Comparison of ENCODE assay signal across 19 cellular contexts in the genomic region with DNA sequence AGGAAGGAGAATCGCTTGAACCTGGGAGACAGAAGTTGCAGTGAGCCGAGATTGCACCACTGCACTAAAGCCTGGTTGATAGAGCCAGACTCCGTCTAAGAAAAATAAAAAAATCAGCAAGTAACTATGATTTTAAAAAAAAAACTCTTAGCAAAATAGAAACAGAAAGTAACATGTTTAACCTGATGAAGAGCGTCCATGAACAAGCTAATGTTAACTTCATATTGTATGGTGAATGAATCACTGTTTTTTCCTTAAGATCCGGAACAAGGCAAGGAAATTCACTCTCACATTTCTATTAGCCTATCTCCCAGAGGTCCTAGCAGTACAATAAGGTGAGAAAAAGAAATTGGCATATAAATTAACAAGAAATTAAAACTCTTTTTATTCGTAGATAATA.
DNase-seq lines count a peak whose midpoint lies in the region; ATAC-seq and TF ChIP-seq lines count a peak whose summit lies in the region.
"Had no signal": no experiment of that assay in that cellular context is flagged by ENCODE, and none has a peak within 500 bp of the region (broad histone marks: within the 10 kb centered on the region; RNA-seq: fewer than 3 reads in every experiment).

No MANE protein-coding gene starts in this region.

- BruUV-seq in OCI-LY7 (replicated peaks; lab: Mats Ljungman, UMichigan) = no TSS peak

- H3K4me3 ChIP-seq in CD8-positive, alpha-beta memory T cell (ENCODE audit: low read length) = no peak overlapping the region
- peak overlapping the region in 2 of 4 donors; percentile 2 to 14 for H3K4me3 ChIP-seq in gastrocnemius medialis
- H3K4me3 ChIP-seq in OCI-LY7 (ENCODE audit: low read depth, low read length, poor library complexity, severe bottlenecking) = no peak overlapping the region
- H3K4me3 ChIP-seq: HAP-1 had no signal

- H3K9me2 ChIP-seq in OCI-LY7 (ENCODE audit: insufficient read depth, low read length) = no peaks in the 10 kb centered on the region

- no peak overlapping the region for H3K27ac Mint-ChIP-seq in activated CD8-positive, alpha-beta T cell treated with anti-CD3 and anti-CD28 coated beads for 36 hours
- H3K27ac Mint-ChIP-seq in activated CD8-positive, alpha-beta T cell treated with anti-CD3 and anti-CD28 coated beads, Interleukin-2, amount 10 ng/mL, durations not matched to agents 7 days and 5 days = no peak overlapping the region
- H3K27ac Mint-ChIP-seq in CD8-positive, alpha-beta memory T cell = peak overlapping the region in 7 of 8 donors; percentile 1 to 80 (median 52)
- peak overlapping the region; percentile 61 to 82 for H3K27ac Mint-ChIP-seq in effector memory CD8-positive, alpha-beta T cell
- H3K27ac Mint-ChIP-seq in activated naive CD4-positive, alpha-beta T cell treated with anti-CD3 and anti-CD28 coated beads, Interleukin-2, amount 10 ng/mL, durations not matched to agents 7 days and 5 days = no peak overlapping the region

- no peaks in the 10 kb centered on the region for H3K27me3 Mint-ChIP-seq in activated CD8-positive, alpha-beta T cell treated with anti-CD3 and anti-CD28 coated beads for 36 hours
- no peaks in the 10 kb centered on the region for H3K27me3 Mint-ChIP-seq in activated CD8-positive, alpha-beta T cell treated with anti-CD3 and anti-CD28 coated beads, Interleukin-2, amount 10 ng/mL, durations not matched to agents 7 days and 5 days (ENCODE audit: low read depth)
- H3K27me3 Mint-ChIP-seq in CD8-positive, alpha-beta memory T cell = no peaks in the 10 kb centered on the region
- H3K27me3 Mint-ChIP-seq in effector memory CD8-positive, alpha-beta T cell = no peaks in the 10 kb centered on the region
- H3K27me3 Mint-ChIP-seq in activated naive CD4-positive, alpha-beta T cell treated with anti-CD3 and anti-CD28 coated beads, Interleukin-2, amount 10 ng/mL, durations not matched to agents 7 days and 5 days = no peaks in the 10 kb centered on the region

- no peak overlapping the region for H3K4me3 Mint-ChIP-seq in activated CD8-positive, alpha-beta T cell treated with anti-CD3 and anti-CD28 coated beads for 36 hours
- H3K4me3 Mint-ChIP-seq in activated CD8-positive, alpha-beta T cell treated with anti-CD3 and anti-CD28 coated beads, Interleukin-2, amount 10 ng/mL, durations not matched to agents 7 days and 5 days = no peak overlapping the region
- peak overlapping the region; percentile 17 to 84 (median 62) for H3K4me3 Mint-ChIP-seq in CD8-positive, alpha-beta memory T cell
- peak overlapping the region; percentile 49 to 71 for H3K4me3 Mint-ChIP-seq in effector memory CD8-positive, alpha-beta T cell
- H3K4me3 Mint-ChIP-seq in activated naive CD4-positive, alpha-beta T cell treated with anti-CD3 and anti-CD28 coated beads, Interleukin-2, amount 10 ng/mL, durations not matched to agents 7 days and 5 days = no peak overlapping the region

- H4K20me1 ChIP-seq in OCI-LY7 (ENCODE audit: insufficient read depth, low read length) = no peaks in the 10 kb centered on the region

- TF ChIP-seq CTCF in activated CD8-positive, alpha-beta T cell treated with anti-CD3 and anti-CD28 coated beads for 36 hours (IDR thresholded peaks at IDR 0.05) = no peak
- no peak for TF ChIP-seq CTCF in gastrocnemius medialis (IDR thresholded peaks at IDR 0.05 in 4 of 5, conservative IDR thresholded peaks at IDR 0.05 in 1 of 5)
- TF ChIP-seq CTCF in GM13977 (IDR thresholded peaks at IDR 0.05; ENCODE audit: extremely low read depth, insufficient read depth, missing control alignments) = no peak
- no peak for TF ChIP-seq CTCF in OCI-LY7 (conservative IDR thresholded peaks at IDR 0.05; ENCODE audit: low read length)

- peaks cover 54% of the 10 kb centered on the region for H3K36me3 Mint-ChIP-seq in activated CD8-positive, alpha-beta T cell treated with anti-CD3 and anti-CD28 coated beads for 36 hours (ENCODE audit: low read depth)
- H3K36me3 Mint-ChIP-seq in activated CD8-positive, alpha-beta T cell treated with anti-CD3 and anti-CD28 coated beads, Interleukin-2, amount 10 ng/mL, durations not matched to agents 7 days and 5 days (ENCODE audit: low read depth) = peaks cover 46% of the 10 kb centered on the region
- peaks cover 22 to 43% (median 37%) of the 10 kb centered on the region in 3 donors for H3K36me3 Mint-ChIP-seq in CD8-positive, alpha-beta memory T cell
- H3K36me3 Mint-ChIP-seq in effector memory CD8-positive, alpha-beta T cell (ENCODE audit: insufficient read depth) = peaks cover 10% of the 10 kb centered on the region
- peaks cover 42% of the 10 kb centered on the region for H3K36me3 Mint-ChIP-seq in activated naive CD4-positive, alpha-beta T cell treated with anti-CD3 and anti-CD28 coated beads, Interleukin-2, amount 10 ng/mL, durations not matched to agents 7 days and 5 days

- POLR2A ChIA-PET in activated CD8-positive, alpha-beta T cell treated with anti-CD3 and anti-CD28 coated beads for 36 hours (lab: Charles Lee) = interaction anchor here (0.6 kb wide), 1 partner anchor 34 kb away, joined by 4 read pairs; no protein-coding TSS in a partner anchor
- POLR2A ChIA-PET in activated CD8-positive, alpha-beta T cell treated with anti-CD3 and anti-CD28 coated beads, Interleukin-2, amount 10 ng/mL, durations not matched to agents 7 days and 5 days (lab: Charles Lee) = no interaction called here
- POLR2A ChIA-PET in CD8-positive, alpha-beta memory T cell (lab: Charles Lee) = no interaction called here
- POLR2A ChIA-PET in OCI-LY7 (lab: Charles Lee) = no interaction called here

- peaks cover 41% of the 10 kb centered on the region; the same call in 1 of the 2 replicates for H3K79me2 ChIP-seq in OCI-LY7 (ENCODE audit: insufficient read depth, low read depth, low read length)

- CTCF ChIA-PET in activated CD8-positive, alpha-beta T cell treated with anti-CD3 and anti-CD28 coated beads for 36 hours (lab: Charles Lee) = no interaction called here
- CTCF ChIA-PET in activated CD8-positive, alpha-beta T cell treated with anti-CD3 and anti-CD28 coated beads, Interleukin-2, amount 10 ng/mL, durations not matched to agents 7 days and 5 days (lab: Charles Lee) = interaction anchor here (0.6 kb wide), 1 partner anchor 79 kb away, joined by 3 read pairs; no protein-coding TSS in a partner anchor
- CTCF ChIA-PET in CD8-positive, alpha-beta memory T cell (lab: Charles Lee) = no interaction called here
- CTCF ChIA-PET in activated naive CD4-positive, alpha-beta T cell treated with anti-CD3 and anti-CD28 coated beads, Interleukin-2, amount 10 ng/mL, durations not matched to agents 7 days and 5 days (lab: Charles Lee) = no interaction called here
- CTCF ChIA-PET in OCI-LY7 (lab: Charles Lee; ENCODE audit: unreplicated experiment) = no interaction called here

- intact Hi-C loops in activated CD8-positive, alpha-beta T cell treated with anti-CD3 and anti-CD28 coated beads for 36 hours (cut with micrococcal nuclease) = no loop called here
- intact Hi-C loops in gastrocnemius medialis (cut with DNase I; ENCODE audit: low total_unique reads) = loop anchor here (5.0 kb wide), 1 partner anchor 68 kb away; a partner anchor contains a TSS
- intact Hi-C loops in OCI-LY7 (cut with micrococcal nuclease; ENCODE audit: unreplicated experiment) = no loop called here

- H3K4me1 ChIP-seq in CD8-positive, alpha-beta memory T cell (ENCODE audit: insufficient read depth, low read length) = peaks cover 6% of the 10 kb centered on the region
- peaks cover 18 to 35% of the 10 kb centered on the region in 2 donors for H3K4me1 ChIP-seq in gastrocnemius medialis
- H3K4me1 ChIP-seq in OCI-LY7 (ENCODE audit: insufficient read depth, low read length, poor library complexity, severe bottlenecking) = no peaks in the 10 kb centered on the region
- H3K4me1 ChIP-seq: HAP-1 had no signal

- peaks cover 12% of the 10 kb centered on the region for H3K9me3 Mint-ChIP-seq in activated CD8-positive, alpha-beta T cell treated with anti-CD3 and anti-CD28 coated beads for 36 hours
- no peaks in the 10 kb centered on the region for H3K9me3 Mint-ChIP-seq in activated CD8-positive, alpha-beta T cell treated with anti-CD3 and anti-CD28 coated beads, Interleukin-2, amount 10 ng/mL, durations not matched to agents 7 days and 5 days (ENCODE audit: insufficient read depth)
- no peaks in the 10 kb centered on the region for H3K9me3 Mint-ChIP-seq in CD8-positive, alpha-beta memory T cell
- no peaks in the 10 kb centered on the region for H3K9me3 Mint-ChIP-seq in effector memory CD8-positive, alpha-beta T cell
- H3K9me3 Mint-ChIP-seq in activated naive CD4-positive, alpha-beta T cell treated with anti-CD3 and anti-CD28 coated beads, Interleukin-2, amount 10 ng/mL, durations not matched to agents 7 days and 5 days = peaks cover 11% of the 10 kb centered on the region

- H3K4me2 ChIP-seq in OCI-LY7 (ENCODE audit: low read length) = no peak overlapping the region

- H3K27me3 ChIP-seq in CD8-positive, alpha-beta memory T cell (ENCODE audit: insufficient read depth, low read length, poor library complexity, severe bottlenecking) = no peaks in the 10 kb centered on the region
- no peaks in the 10 kb centered on the region for H3K27me3 ChIP-seq in gastrocnemius medialis

- peaks cover 56% of the 10 kb centered on the region for H3K4me1 Mint-ChIP-seq in activated CD8-positive, alpha-beta T cell treated with anti-CD3 and anti-CD28 coated beads for 36 hours (ENCODE audit: low read depth)
- H3K4me1 Mint-ChIP-seq in activated CD8-positive, alpha-beta T cell treated with anti-CD3 and anti-CD28 coated beads, Interleukin-2, amount 10 ng/mL, durations not matched to agents 7 days and 5 days (ENCODE audit: low read depth) = peaks cover 4% of the 10 kb centered on the region
- H3K4me1 Mint-ChIP-seq in CD8-positive, alpha-beta memory T cell = peaks cover 55 to 85% (median 68%) of the 10 kb centered on the region in 3 donors
- peaks cover 25 to 50% of the 10 kb centered on the region in 2 donors for H3K4me1 Mint-ChIP-seq in effector memory CD8-positive, alpha-beta T cell (ENCODE audit: low read depth in 2 of 2)
- peaks cover 12% of the 10 kb centered on the region for H3K4me1 Mint-ChIP-seq in activated naive CD4-positive, alpha-beta T cell treated with anti-CD3 and anti-CD28 coated beads, Interleukin-2, amount 10 ng/mL, durations not matched to agents 7 days and 5 days

- no peak overlapping the region for H2AFZ ChIP-seq in OCI-LY7 (ENCODE audit: low read length)

- peaks cover 8% of the 10 kb centered on the region for H3K36me3 ChIP-seq in CD8-positive, alpha-beta memory T cell (ENCODE audit: insufficient read depth, low read length)
- H3K36me3 ChIP-seq in gastrocnemius medialis (peaks cover 0 to 12% of the 10 kb centered on the region in 2 donors), OCI-LY7 (ENCODE audit: insufficient read depth, low read length) (peaks cover 51% of the 10 kb centered on the region)

- no peak for DNase-seq in activated CD8-positive, alpha-beta T cell treated with anti-CD3 and anti-CD28 coated beads for 36 hours
- no peak for DNase-seq in activated CD8-positive, alpha-beta T cell treated with anti-CD3 and anti-CD28 coated beads, Interleukin-2, amount 10 ng/mL, durations not matched to agents 7 days and 5 days
- peak in 1 of 5 donors; percentile 4 for DNase-seq in CD8-positive, alpha-beta memory T cell
- no peak for DNase-seq in effector memory CD8-positive, alpha-beta T cell
- DNase-seq in gastrocnemius medialis (no peak), GM13977 (ENCODE audit: low spot score) (no peak), OCI-LY7 (ENCODE audit: low spot score) (no peak)
- no peak for DNase-seq in activated naive CD4-positive, alpha-beta T cell treated with anti-CD3 and anti-CD28 coated beads, Interleukin-2, amount 10 ng/mL, durations not matched to agents 7 days and 5 days
- DNase-seq: C1 segment of cervical spinal cord, EL, KG1, NCI-H146, NCI-H2081, NCI-H510A, NCI-H774, PC-3 had no signal

- no peak for TF ChIP-seq POLR2A in gastrocnemius medialis (IDR thresholded peaks at IDR 0.05)

- no peak overlapping the region for H3K27ac ChIP-seq in CD8-positive, alpha-beta memory T cell (ENCODE audit: low read depth, low read length)
- peak overlapping the region in 3 of 4 donors; percentile 10 to 68 (median 38) for H3K27ac ChIP-seq in gastrocnemius medialis
- no peak overlapping the region for H3K27ac ChIP-seq in OCI-LY7 (ENCODE audit: low read depth, low read length, poor library complexity, severe bottlenecking)
- H3K27ac ChIP-seq: RWPE1 had no signal

- in situ Hi-C loops in gastrocnemius medialis (cut with MboI; ENCODE audit: low sequenced_read_pairs in 4 of 4) = no loop called here
- in situ Hi-C loops in GM13977 (cut with MboI; ENCODE audit: low pct_unique_long_range_greater_than_20kb, low sequenced_read_pairs, unreplicated experiment) = no loop called here

- no peaks in the 10 kb centered on the region for H3K9me3 ChIP-seq in CD8-positive, alpha-beta memory T cell (ENCODE audit: low read length)
- H3K9me3 ChIP-seq in gastrocnemius medialis (no peaks in the 10 kb centered on the region), OCI-LY7 (ENCODE audit: low read length) (0 out of 2 replicates have a peak, but pooled peaks cover 7% of the 10 kb centered on the region)
- H3K9me3 ChIP-seq: HAP-1 had no signal

- peak; percentile 30 for ATAC-seq in activated CD8-positive, alpha-beta T cell treated with anti-CD3 and anti-CD28 coated beads for 36 hours
- no peak for ATAC-seq in activated CD8-positive, alpha-beta T cell treated with anti-CD3 and anti-CD28 coated beads, Interleukin-2, amount 10 ng/mL, durations not matched to agents 7 days and 5 days
- peak; percentile 68 for ATAC-seq in effector memory CD8-positive, alpha-beta T cell (replicated peaks)
- no peak for ATAC-seq in gastrocnemius medialis
- ATAC-seq: HepG2, PC-3 had no signal

Comparison
In these comparisons a context has a peak if more than half of its experiments do, and no peak if none do; other contexts are left out.
1. ATAC-seq: peak in activated CD8-positive, alpha-beta T cell treated with anti-CD3 and anti-CD28 coated beads for 36 hours (single experiment) and effector memory CD8-positive, alpha-beta T cell (single experiment); none in activated CD8-positive, alpha-beta T cell treated with anti-CD3 and anti-CD28 coated beads, Interleukin-2, amount 10 ng/mL, durations not matched to agents 7 days and 5 days (single experiment) and gastrocnemius medialis (0 of 2).
2. H3K27ac Mint-ChIP-seq: peak in CD8-positive, alpha-beta memory T cell (7 of 8) and effector memory CD8-positive, alpha-beta T cell (2 of 2); none in activated CD8-positive, alpha-beta T cell treated with anti-CD3 and anti-CD28 coated beads for 36 hours (single experiment), activated CD8-positive, alpha-beta T cell treated with anti-CD3 and anti-CD28 coated beads, Interleukin-2, amount 10 ng/mL, durations not matched to agents 7 days and 5 days (single experiment) and activated naive CD4-positive, alpha-beta T cell treated with anti-CD3 and anti-CD28 coated beads, Interleukin-2, amount 10 ng/mL, durations not matched to agents 7 days and 5 days (single experiment).
3. H3K4me3 Mint-ChIP-seq: peak in CD8-positive, alpha-beta memory T cell (7 of 7) and effector memory CD8-positive, alpha-beta T cell (2 of 2); none in activated CD8-positive, alpha-beta T cell treated with anti-CD3 and anti-CD28 coated beads for 36 hours (single experiment), activated CD8-positive, alpha-beta T cell treated with anti-CD3 and anti-CD28 coated beads, Interleukin-2, amount 10 ng/mL, durations not matched to agents 7 days and 5 days (single experiment) and activated naive CD4-positive, alpha-beta T cell treated with anti-CD3 and anti-CD28 coated beads, Interleukin-2, amount 10 ng/mL, durations not matched to agents 7 days and 5 days (single experiment).
4. H3K27ac ChIP-seq: peak in gastrocnemius medialis (3 of 4); none in CD8-positive, alpha-beta memory T cell (single experiment) and OCI-LY7 (single experiment).